11 cellular contexts compared by ENCODE assay signal in genomic region chr12:7640123-7640995, GRCh38. TPM values are rescaled to one million over a fixed set of nuclear protein-coding genes. Genes with fewer than 3 reads are reported as not detected.
DNase-seq lines count a peak whose midpoint lies in the region; ATAC-seq and TF ChIP-seq lines count a peak whose summit lies in the region.
"Not testable (repeated sequence)": the region's sequence is repeated elsewhere in the genome, so short reads cannot be mapped to it uniquely, and the experiment has no call there.
"Had no signal": no experiment of that assay in that cellular context is flagged by ENCODE, and none has a peak within 500 bp of the region (broad histone marks: within the 10 kb centered on the region; RNA-seq: fewer than 3 reads in every experiment).

No MANE protein-coding gene starts in this region.

- H3K36me3 ChIP-seq in GM06990 (ENCODE audit: control insufficient read depth, insufficient read depth, low read length); tibial nerve: not testable (repeated sequence)

- not testable (repeated sequence) for H3K27ac ChIP-seq in tibial nerve

- peak; percentile 40 for ATAC-seq in activated naive CD8-positive, alpha-beta T cell treated with anti-CD3 and anti-CD28 coated beads, Interleukin-2, amount 50 U/mL, for 24 hours

- H3K9me3 ChIP-seq in tibial nerve = not testable (repeated sequence)

- DNase-seq in GM06990 (ENCODE audit: extremely low read depth, insufficient read length) (peak; percentile 5), T-helper 22 cell (ENCODE audit: low read depth) (peak; percentile 46), activated T-cell treated with anti-CD3 and anti-CD28 coated beads for 24 hours (ENCODE audit: low read depth) (peak; percentile 38), glutamatergic neuron (peak; percentile 38)
- DNase-seq in activated naive CD8-positive, alpha-beta T cell treated with anti-CD3 and anti-CD28 coated beads, Interleukin-2, amount 50 U/mL, for 24 hours = peak; percentile 44
- not testable (repeated sequence) for DNase-seq in nephron progenitor cell; tibial nerve (ENCODE audit: low spot score in 2 of 2)
- DNase-seq in stimulated activated CD4-positive, alpha-beta T cell treated with anti-CD3 and anti-CD28 coated beads, TNF-alpha, amount 100 ng/mL, for 48 hours (ENCODE audit: low read depth in 3 of 3) = peak in 2 of 3 donors; percentile 10 to 47

- WGBS in tibial nerve, 2 donors = 67 to 71% methylated on average over 26 to 32 of the region's 40 CpGs

- TF ChIP-seq CTCF in GM06990 (IDR thresholded peaks at IDR 0.05; ENCODE audit: insufficient read depth, low read length, poor library complexity, severe bottlenecking); glutamatergic neuron (IDR thresholded peaks at IDR 0.05; ENCODE audit: partially characterized antibody, unreplicated experiment); nephron progenitor cell (IDR thresholded peaks at IDR 0.05); tibial nerve (IDR thresholded peaks at IDR 0.05): not testable (repeated sequence)

- not testable (repeated sequence) for TF ChIP-seq EP300 in tibial nerve (IDR thresholded peaks at IDR 0.05)

- H3K27me3 Mint-ChIP-seq in activated naive CD8-positive, alpha-beta T cell treated with anti-CD3 and anti-CD28 coated beads, Interleukin-2, amount 50 U/mL, for 24 hours; glutamatergic neuron (ENCODE audit: unreplicated experiment): not testable (repeated sequence)
- H3K27me3 Mint-ChIP-seq in nephron progenitor cell (ENCODE audit: low read depth, poor library complexity) = peaks cover 10% of the 10 kb centered on the region

- H3K9me3 Mint-ChIP-seq in activated naive CD8-positive, alpha-beta T cell treated with anti-CD3 and anti-CD28 coated beads, Interleukin-2, amount 50 U/mL, for 24 hours; glutamatergic neuron (ENCODE audit: unreplicated experiment); nephron progenitor cell: not testable (repeated sequence)

- H3K4me1 ChIP-seq in tibial nerve = peaks cover 0 to 17% (median 3%) of the 10 kb centered on the region in 4 donors

- peaks cover 28% of the 10 kb centered on the region for H3K4me1 Mint-ChIP-seq in activated naive CD8-positive, alpha-beta T cell treated with anti-CD3 and anti-CD28 coated beads, Interleukin-2, amount 50 U/mL, for 24 hours
- H3K4me1 Mint-ChIP-seq in glutamatergic neuron (ENCODE audit: low read depth, unreplicated experiment) = not testable (repeated sequence)
- H3K4me1 Mint-ChIP-seq in nephron progenitor cell = peaks cover 58% of the 10 kb centered on the region

- not testable (repeated sequence) for H3K36me3 Mint-ChIP-seq in activated naive CD8-positive, alpha-beta T cell treated with anti-CD3 and anti-CD28 coated beads, Interleukin-2, amount 50 U/mL, for 24 hours (ENCODE audit: low read depth); glutamatergic neuron (ENCODE audit: unreplicated experiment); nephron progenitor cell (ENCODE audit: low read depth)

- H3K4me3 Mint-ChIP-seq in activated naive CD8-positive, alpha-beta T cell treated with anti-CD3 and anti-CD28 coated beads, Interleukin-2, amount 50 U/mL, for 24 hours = peak overlapping the region; percentile 77
- peak overlapping the region; percentile 76 for H3K4me3 Mint-ChIP-seq in glutamatergic neuron (ENCODE audit: unreplicated experiment)
- not testable (repeated sequence) for H3K4me3 Mint-ChIP-seq in nephron progenitor cell

- peak overlapping the region; percentile 74 for H3K27ac Mint-ChIP-seq in activated naive CD8-positive, alpha-beta T cell treated with anti-CD3 and anti-CD28 coated beads, Interleukin-2, amount 50 U/mL, for 24 hours
- H3K27ac Mint-ChIP-seq in glutamatergic neuron (ENCODE audit: unreplicated experiment) (peak overlapping the region; percentile 78), nephron progenitor cell (peak overlapping the region; percentile 68)

- TF ChIP-seq POLR2A in tibial nerve (IDR thresholded peaks at IDR 0.05) = not testable (repeated sequence)

- not testable (repeated sequence) for H3K4me3 ChIP-seq in GM06990 (replicated peaks; ENCODE audit: low read depth, low read length)
- peak overlapping the region in 3 of 4 donors; percentile 29 to 45 (median 29) for H3K4me3 ChIP-seq in tibial nerve

- not testable (repeated sequence) for H3K27me3 ChIP-seq in GM06990 (replicated peaks; ENCODE audit: control insufficient read depth, insufficient read depth, low read length); tibial nerve

RNA-seq across cellular contexts. Expression of gene APOBEC1, which starts 25.3 kb away (rescaled TPM):
- total RNA-seq in glutamatergic neuron (ENCODE audit: unreplicated experiment) = not detected
- not detected for total RNA-seq in tibial nerve
- total RNA-seq: bronchial epithelial cell, Caco-2, fibroblast of lung had no signal

RNA-seq across cellular contexts. Expression of gene GDF3, which starts 55.2 kb away (rescaled TPM):
- total RNA-seq in glutamatergic neuron (ENCODE audit: unreplicated experiment) (0.34 TPM), tibial nerve (not detected)
- total RNA-seq: bronchial epithelial cell, fibroblast of lung had no signal
